ENCODE assay signal across 17 cellular contexts in genomic region chr7:106765727-106766355, GRCh38.
DNase-seq lines count a peak whose midpoint lies in the region; ATAC-seq and TF ChIP-seq lines count a peak whose summit lies in the region.
"Had no signal": no experiment of that assay in that cellular context is flagged by ENCODE, and none has a peak within 500 bp of the region (broad histone marks: within the 10 kb centered on the region; RNA-seq: fewer than 3 reads in every experiment).

No MANE protein-coding gene starts in this region.

- H3K4me3 Mint-ChIP-seq in activated T-helper 1 cell treated with anti-CD3 and anti-CD28 coated beads, Interleukin-12 subunit alpha, Interleukin-12 subunit beta, Interleukin-2, Interleukin-4 antibody, amounts not matched to agents 30 ng/mL and 10 ng/mL and 1 ng/mL, durations not matched to agents 14 hours and 24 hours and 36 hours = no peak overlapping the region

- H3K36me3 ChIP-seq in thymus (ENCODE audit: control insufficient read depth, insufficient read depth) = no peaks in the 10 kb centered on the region

- peaks cover 20% of the 10 kb centered on the region for H3K4me1 ChIP-seq in thymus (ENCODE audit: control insufficient read depth, insufficient read depth, low read length)

- intact Hi-C loops in left ventricle myocardium superior (cut with micrococcal nuclease) = no loop called here
- intact Hi-C loops in Right ventricle myocardium inferior (cut with DNase I) = no loop called here
- intact Hi-C loops in activated T-helper 1 cell treated with anti-CD3 and anti-CD28 coated beads, Interleukin-12 subunit alpha, Interleukin-12 subunit beta, Interleukin-2, Interleukin-4 antibody, amounts not matched to agents 30 ng/mL and 10 ng/mL and 1 ng/mL, durations not matched to agents 14 hours and 24 hours and 36 hours (cut with micrococcal nuclease) = no loop called here

- no peaks in the 10 kb centered on the region for H3K9me3 ChIP-seq in thymus (ENCODE audit: control insufficient read depth)

- ATAC-seq in left ventricle myocardium superior (peak; percentile 13), Right ventricle myocardium inferior (no peak)

- 96% methylated on average over 5 of the region's 5 CpGs for WGBS in thymus

- peaks cover 47% of the 10 kb centered on the region for H3K4me1 Mint-ChIP-seq in activated T-helper 1 cell treated with anti-CD3 and anti-CD28 coated beads, Interleukin-12 subunit alpha, Interleukin-12 subunit beta, Interleukin-2, Interleukin-4 antibody, amounts not matched to agents 30 ng/mL and 10 ng/mL and 1 ng/mL, durations not matched to agents 14 hours and 24 hours and 36 hours (ENCODE audit: low read depth)

- H3K9me3 Mint-ChIP-seq in activated T-helper 1 cell treated with anti-CD3 and anti-CD28 coated beads, Interleukin-12 subunit alpha, Interleukin-12 subunit beta, Interleukin-2, Interleukin-4 antibody, amounts not matched to agents 30 ng/mL and 10 ng/mL and 1 ng/mL, durations not matched to agents 14 hours and 24 hours and 36 hours = peaks cover 5% of the 10 kb centered on the region

- no peaks in the 10 kb centered on the region for H3K27me3 ChIP-seq in thymus (ENCODE audit: control insufficient read depth, insufficient read depth)

- DNase-seq in left ventricle myocardium superior (no peak), Right ventricle myocardium inferior (ENCODE audit: missing footprints) (no peak), epithelial cell of esophagus (ENCODE audit: low read depth) (peak; percentile 17), dedifferentiated amniotic fluid mesenchymal stem cell (ENCODE audit: extremely low spot score) (no peak), H4 (ENCODE audit: low spot score) (no peak), DMS153 (lab: John Stamatoyannopoulos, UW) (no peak)
- no peak for DNase-seq in activated T-helper 1 cell treated with anti-CD3 and anti-CD28 coated beads, Interleukin-12 subunit alpha, Interleukin-12 subunit beta, Interleukin-2, Interleukin-4 antibody, amounts not matched to agents 30 ng/mL and 10 ng/mL and 1 ng/mL, durations not matched to agents 14 hours and 24 hours and 36 hours (ENCODE audit: low spot score)
- DNase-seq: C1 segment of cervical spinal cord; DMS79; MV-4-11; NCI-H1436; NCI-H2081 treated with DMSO at 0.1 percent for 48 hours; NCI-H526 treated with DMSO at 0.1 percent for 48 hours; NK-92 treated with Interleukin-12 subunit alpha and Interleukin-12 subunit beta, amount 100 ng/mL, for 24 hours; PC-9; Right ventricle myocardium superior had no signal

- peak overlapping the region; percentile 21 for H3K27ac ChIP-seq in thymus (ENCODE audit: low read depth)
- H3K27ac ChIP-seq: PC-9 had no signal

- TF ChIP-seq CTCF in epithelial cell of esophagus (IDR thresholded peaks at IDR 0.05; ENCODE audit: insufficient read depth, low read depth, low read length, missing control alignments) = no peak

- peak overlapping the region; percentile 7 for H3K27ac Mint-ChIP-seq in activated T-helper 1 cell treated with anti-CD3 and anti-CD28 coated beads, Interleukin-12 subunit alpha, Interleukin-12 subunit beta, Interleukin-2, Interleukin-4 antibody, amounts not matched to agents 30 ng/mL and 10 ng/mL and 1 ng/mL, durations not matched to agents 14 hours and 24 hours and 36 hours

- H3K27me3 Mint-ChIP-seq in activated T-helper 1 cell treated with anti-CD3 and anti-CD28 coated beads, Interleukin-12 subunit alpha, Interleukin-12 subunit beta, Interleukin-2, Interleukin-4 antibody, amounts not matched to agents 30 ng/mL and 10 ng/mL and 1 ng/mL, durations not matched to agents 14 hours and 24 hours and 36 hours (ENCODE audit: insufficient read depth) = no peaks in the 10 kb centered on the region

- peaks cover 9% of the 10 kb centered on the region for H3K36me3 Mint-ChIP-seq in activated T-helper 1 cell treated with anti-CD3 and anti-CD28 coated beads, Interleukin-12 subunit alpha, Interleukin-12 subunit beta, Interleukin-2, Interleukin-4 antibody, amounts not matched to agents 30 ng/mL and 10 ng/mL and 1 ng/mL, durations not matched to agents 14 hours and 24 hours and 36 hours (ENCODE audit: low read depth)

- H3K4me3 ChIP-seq in epithelial cell of esophagus (ENCODE audit: low read length) (no peak overlapping the region), thymus (ENCODE audit: low read length) (no peak overlapping the region)
- H3K4me3 ChIP-seq: PC-9 had no signal
